Comparison of ENCODE assay signal across 1 cellular context in the genomic region with DNA sequence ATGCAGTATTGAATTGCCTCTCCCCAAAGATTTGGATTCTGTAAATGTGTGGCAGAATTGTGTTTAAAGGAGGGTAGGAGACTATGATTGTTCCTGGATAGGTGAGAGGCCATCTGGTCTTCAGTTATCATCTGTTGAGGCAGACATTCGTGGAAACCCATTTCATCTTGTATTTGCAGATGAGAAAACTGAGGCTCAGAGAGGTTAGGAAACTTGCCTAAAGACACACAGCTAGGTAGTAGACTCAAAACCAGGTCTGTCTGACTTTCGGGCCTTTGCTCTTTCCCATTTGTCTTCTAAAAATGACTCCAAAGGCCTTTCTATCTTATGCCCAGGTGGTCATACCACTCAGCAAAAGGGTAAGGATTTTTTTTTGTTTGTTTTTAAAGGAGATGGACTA.
TF ChIP-seq lines count a peak whose summit lies in the region.

No MANE protein-coding gene starts in this region.

TF ChIP-seq in H1, 55 proteins besides CTCF, POLR2A, EP300 and RAD21 (continued from another document):
- no peak for TF ChIP-seq JUND (IDR thresholded peaks at IDR 0.05; ENCODE audit: low read length)
- TF ChIP-seq KDM1A (IDR thresholded peaks at IDR 0.05; ENCODE audit: borderline replicate concordance, low read length): peak; percentile 91
